In the genomic region with DNA sequence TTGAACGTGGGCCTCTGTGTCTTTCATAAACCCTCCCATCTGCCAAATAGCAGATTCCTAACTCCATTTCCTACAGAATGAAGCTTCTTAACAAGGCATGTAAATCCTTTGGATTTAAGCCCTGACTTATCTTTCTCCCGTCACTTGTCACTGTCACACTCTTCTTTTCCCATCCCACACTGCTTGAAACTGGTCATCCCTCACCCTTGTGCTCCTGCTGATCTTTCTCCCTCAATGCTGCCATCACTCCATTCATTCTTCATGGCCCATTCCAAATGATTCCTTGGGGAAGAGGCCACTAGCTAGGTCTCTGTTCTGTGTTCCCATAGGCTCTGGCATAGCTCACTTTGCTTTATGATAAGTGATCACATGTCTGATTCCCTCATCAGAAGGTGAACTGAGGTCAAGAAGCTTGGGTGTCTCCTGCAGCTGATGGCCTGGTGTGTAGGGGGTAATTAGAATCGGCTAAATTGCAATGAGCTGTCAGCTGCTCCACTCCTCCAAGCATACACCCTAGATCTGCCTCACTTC, we compare ENCODE assay signal across 22 cellular contexts.
DNase-seq lines count a peak whose midpoint lies in the region; ATAC-seq and TF ChIP-seq lines count a peak whose summit lies in the region.
"Had no signal": no experiment of that assay in that cellular context is flagged by ENCODE, and none has a peak within 500 bp of the region (broad histone marks: within the 10 kb centered on the region; RNA-seq: fewer than 3 reads in every experiment).

No MANE protein-coding gene starts in this region.

- no peak overlapping the region for H3K4me3 ChIP-seq in left ventricle myocardium inferior
- H3K4me3 ChIP-seq in WERI-Rb-1 (ENCODE audit: low read depth, low read length) = peak overlapping the region; percentile 27
- no peak overlapping the region for H3K4me3 ChIP-seq in parathyroid adenoma (ENCODE audit: low read depth, low read length)
- H3K4me3 ChIP-seq in vagina = no peak overlapping the region
- H3K4me3 ChIP-seq: GM23338, mucosa of descending colon had no signal

- ATAC-seq in left cardiac atrium = no peak
- ATAC-seq in stimulated activated naive CD8-positive, alpha-beta T cell treated with anti-CD3 and anti-CD28 coated beads, Interleukin-15, amount 100 ng/mL, for 72 hours = no peak
- ATAC-seq in GM19463 (IDR thresholded peaks at IDR 0.05; ENCODE audit: unreplicated experiment) = no peak
- ATAC-seq: GM23338, mucosa of descending colon had no signal

- H3K27ac Mint-ChIP-seq in stimulated activated naive CD8-positive, alpha-beta T cell treated with anti-CD3 and anti-CD28 coated beads, Interleukin-15, amount 100 ng/mL, for 72 hours = no peak overlapping the region
- H3K27ac Mint-ChIP-seq: activated naive CD4-positive, alpha-beta T cell treated with anti-CD3 and anti-CD28 coated beads, Interleukin-2, amount 10 ng/mL, durations not matched to agents 7 days and 5 days; GM23338 had no signal

- no peak overlapping the region for H3K4me3 Mint-ChIP-seq in stimulated activated naive CD8-positive, alpha-beta T cell treated with anti-CD3 and anti-CD28 coated beads, Interleukin-15, amount 100 ng/mL, for 72 hours
- H3K4me3 Mint-ChIP-seq: activated naive CD4-positive, alpha-beta T cell treated with anti-CD3 and anti-CD28 coated beads, Interleukin-2, amount 10 ng/mL, durations not matched to agents 7 days and 5 days; GM23338 had no signal

- H3K4me1 Mint-ChIP-seq in stimulated activated naive CD8-positive, alpha-beta T cell treated with anti-CD3 and anti-CD28 coated beads, Interleukin-15, amount 100 ng/mL, for 72 hours = peaks cover 35% of the 10 kb centered on the region
- H3K4me1 Mint-ChIP-seq: GM23338 had no signal

- H3K27ac ChIP-seq in left ventricle myocardium inferior (replicated peaks) (peak overlapping the region; percentile 90), WERI-Rb-1 (peak overlapping the region; percentile 72), parathyroid adenoma (peak overlapping the region; percentile 77), vagina (peak overlapping the region; percentile 68)
- H3K27ac ChIP-seq: epithelial cell of prostate, HL-60 had no signal

- H3K9me3 Mint-ChIP-seq in stimulated activated naive CD8-positive, alpha-beta T cell treated with anti-CD3 and anti-CD28 coated beads, Interleukin-15, amount 100 ng/mL, for 72 hours = no peaks in the 10 kb centered on the region
- H3K9me3 Mint-ChIP-seq: activated naive CD4-positive, alpha-beta T cell treated with anti-CD3 and anti-CD28 coated beads, Interleukin-2, amount 10 ng/mL, durations not matched to agents 7 days and 5 days; GM23338 had no signal

- H3K27me3 Mint-ChIP-seq in stimulated activated naive CD8-positive, alpha-beta T cell treated with anti-CD3 and anti-CD28 coated beads, Interleukin-15, amount 100 ng/mL, for 72 hours = no peaks in the 10 kb centered on the region
- H3K27me3 Mint-ChIP-seq: activated naive CD4-positive, alpha-beta T cell treated with anti-CD3 and anti-CD28 coated beads, Interleukin-2, amount 10 ng/mL, durations not matched to agents 7 days and 5 days had no signal

- TF ChIP-seq CTCF in left ventricle myocardium inferior (IDR thresholded peaks at IDR 0.05; ENCODE audit: borderline replicate concordance) (no peak), WERI-Rb-1 (IDR thresholded peaks at IDR 0.05; ENCODE audit: low read depth, low read length) (no peak), parathyroid adenoma (IDR thresholded peaks at IDR 0.05) (no peak), vagina (IDR thresholded peaks at IDR 0.05) (no peak)

- no peak overlapping the region for H3K9ac ChIP-seq in parathyroid adenoma

- no peaks in the 10 kb centered on the region for H3K9me3 ChIP-seq in left ventricle myocardium inferior (replicated peaks)
- no peaks in the 10 kb centered on the region for H3K9me3 ChIP-seq in WERI-Rb-1 (ENCODE audit: severe bottlenecking)
- no peaks in the 10 kb centered on the region for H3K9me3 ChIP-seq in parathyroid adenoma (ENCODE audit: control insufficient read depth, low read length)
- H3K9me3 ChIP-seq in vagina = no peaks in the 10 kb centered on the region
- H3K9me3 ChIP-seq: mucosa of descending colon had no signal

- intact Hi-C loops in left ventricle myocardium inferior (cut with micrococcal nuclease) = no loop called here
- intact Hi-C loops in left cardiac atrium (cut with DNase I) = no loop called here
- intact Hi-C loops in vagina (cut with DNase I) = no loop called here

- TF ChIP-seq POLR2A in vagina (IDR thresholded peaks at IDR 0.05) (no peak), erythroblast (IDR thresholded peaks at IDR 0.05; ENCODE audit: low read length) (no peak)

- no peaks in the 10 kb centered on the region for H3K27me3 ChIP-seq in left ventricle myocardium inferior (ENCODE audit: low read depth)
- no peaks in the 10 kb centered on the region for H3K27me3 ChIP-seq in WERI-Rb-1 (ENCODE audit: insufficient read depth, low read depth, severe bottlenecking)
- no peaks in the 10 kb centered on the region for H3K27me3 ChIP-seq in parathyroid adenoma (ENCODE audit: control insufficient read depth, insufficient read depth, low read length)
- H3K27me3 ChIP-seq in vagina = no peaks in the 10 kb centered on the region

- H3K79me2 ChIP-seq in parathyroid adenoma = no peaks in the 10 kb centered on the region

- no peak overlapping the region for H3K4me2 ChIP-seq in parathyroid adenoma (ENCODE audit: low read length)
- H3K4me2 ChIP-seq: GM23338 had no signal

- DNase-seq in left ventricle myocardium inferior = no peak
- DNase-seq in left cardiac atrium = no peak
- DNase-seq in WERI-Rb-1 = peak; percentile 80
- DNase-seq in vagina (ENCODE audit: extremely low spot score in 2 of 2) = no peak
- no peak for DNase-seq in stimulated activated naive CD8-positive, alpha-beta T cell treated with anti-CD3 and anti-CD28 coated beads, Interleukin-15, amount 100 ng/mL, for 72 hours
- no peak for DNase-seq in erythroblast (lab: John Stamatoyannopoulos, UW)
- DNase-seq: activated naive CD4-positive, alpha-beta T cell treated with anti-CD3 and anti-CD28 coated beads, Interleukin-2, amount 10 ng/mL, durations not matched to agents 7 days and 5 days; activated T-cell treated with anti-CD3 and anti-CD28 coated beads, Interleukin-2, amount 50 U/mL, for 1 hour; cortex of kidney; head of caudate nucleus; KBM-7; mucosa of descending colon; NCI-H1092 treated with DMSO at 0.1 percent for 48 hours; NCI-H526 treated with DMSO at 0.1 percent for 48 hours; nucleus accumbens; stimulated activated CD4-positive, alpha-beta T cell treated with anti-CD3 and anti-CD28 coated beads, Interleukin-12 subunit alpha, Interleukin-12 subunit beta, amount 100 ng/mL, for 4 hours; stimulated activated naive CD4-positive, alpha-beta T cell had no signal

- no peak overlapping the region for H2AFZ ChIP-seq in parathyroid adenoma
- H2AFZ ChIP-seq: GM23338 had no signal

- H3K4me1 ChIP-seq in left ventricle myocardium inferior = peaks cover 95% of the 10 kb centered on the region
- H3K4me1 ChIP-seq in parathyroid adenoma = peaks cover 5% of the 10 kb centered on the region
- H3K4me1 ChIP-seq in vagina = peaks cover 66% of the 10 kb centered on the region

- H3K36me3 ChIP-seq in left ventricle myocardium inferior (peaks cover 4% of the 10 kb centered on the region), WERI-Rb-1 (no peaks in the 10 kb centered on the region), parathyroid adenoma (ENCODE audit: control insufficient read depth, insufficient read depth, low read length) (no peaks in the 10 kb centered on the region), vagina (no peaks in the 10 kb centered on the region)
